19 cellular contexts compared by ENCODE assay signal in genomic region chr11:111691731-111692130, GRCh38.
"Had no signal": no experiment of that assay in that cellular context is flagged by ENCODE, and none has a peak within 500 bp of the region (broad histone marks: within the 10 kb centered on the region; RNA-seq: fewer than 3 reads in every experiment).

No MANE protein-coding gene starts in this region.

- H3K9me3 ChIP-seq: adrenal gland, gastrocnemius medialis, heart left ventricle, tibial artery, uterus had no signal

- FAIRE-seq: kidney, TTC549 had no signal

- DNase-seq: activated B cell treated with CpG ODN at 0.5 μM for 24 hours; activated CD4-positive, alpha-beta memory T cell treated with anti-CD3 and anti-CD28 coated beads for 36 hours; activated CD4-positive, alpha-beta T cell treated with anti-CD3 and anti-CD28 coated beads for 4 hours; activated gamma-delta T cell treated with Interleukin-2 at 50 U/mL for 16 hours; activated T-cell treated with anti-CD3 and anti-CD28 coated beads for 4 hours; adrenal gland; gastrocnemius medialis; heart left ventricle; kidney; left ventricle myocardium superior; stimulated activated CD4-positive, alpha-beta T cell treated with anti-CD3 and anti-CD28 coated beads, Interleukin-12 subunit alpha, Interleukin-12 subunit beta, amount 100 ng/mL, for 4 hours; stimulated activated CD4-positive, alpha-beta T cell treated with anti-CD3 and anti-CD28 coated beads, Interleukin-2, amount 100 ng/mL, for 24 hours; stimulated activated naive CD4-positive, alpha-beta T cell treated with Interleukin-2 at 50 U/mL for 16 hours; substantia nigra; tibial artery; uterus had no signal

- ATAC-seq: activated naive CD4-positive, alpha-beta T cell treated with anti-CD3 and anti-CD28 coated beads, Interleukin-2, amount 50 U/mL, for 72 hours; gastrocnemius medialis; heart left ventricle; left ventricle myocardium superior had no signal

- H3K27ac ChIP-seq: adrenal gland, cardiac muscle cell, heart left ventricle, tibial artery, uterus had no signal

- H3K4me3 ChIP-seq: adrenal gland, cardiac muscle cell, gastrocnemius medialis, heart left ventricle, tibial artery, uterus had no signal

- H3K27me3 ChIP-seq: adrenal gland, cardiac muscle cell, gastrocnemius medialis, heart left ventricle, tibial artery, uterus had no signal

- H3K36me3 ChIP-seq: cardiac muscle cell, uterus had no signal

- H3K4me1 ChIP-seq: uterus had no signal
